22 cellular contexts compared by ENCODE assay signal in the genomic region with DNA sequence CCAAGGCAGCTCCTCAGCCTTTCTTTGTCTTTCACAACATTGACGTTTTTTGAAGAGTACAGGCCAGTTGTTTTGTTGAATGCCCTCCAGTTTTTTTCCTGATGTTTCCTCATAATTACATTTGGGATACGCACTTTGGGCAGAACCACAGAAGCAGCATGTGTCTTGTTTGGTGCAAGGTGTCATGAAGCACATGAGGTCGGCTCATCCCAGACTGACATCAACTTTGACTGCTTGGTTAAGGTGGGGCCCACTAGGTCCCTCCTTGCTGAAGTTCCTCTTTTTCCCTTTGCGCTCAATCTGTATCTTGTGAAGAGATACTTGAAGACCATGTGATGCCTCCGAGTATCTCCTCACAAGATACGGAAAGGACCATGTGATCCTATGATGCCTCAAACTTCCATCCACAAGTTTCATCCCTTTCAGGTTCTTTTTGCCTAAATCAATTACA. TPM values are rescaled to one million over a fixed set of nuclear protein-coding genes. Genes with fewer than 3 reads are reported as not detected.
DNase-seq lines count a peak whose midpoint lies in the region; ATAC-seq and TF ChIP-seq lines count a peak whose summit lies in the region.
"Had no signal": no experiment of that assay in that cellular context is flagged by ENCODE, and none has a peak within 500 bp of the region (broad histone marks: within the 10 kb centered on the region; RNA-seq: fewer than 3 reads in every experiment).

No MANE protein-coding gene starts in this region.

- TF ChIP-seq CTCF in left ventricle myocardium inferior (IDR thresholded peaks at IDR 0.05; ENCODE audit: borderline replicate concordance), result no peak
- TF ChIP-seq CTCF in right atrium auricular region (IDR thresholded peaks at IDR 0.05), result no peak

- peak; percentile 19 for ATAC-seq in esophagus mucosa
- no peak for ATAC-seq in GM18505 (IDR thresholded peaks at IDR 0.05; ENCODE audit: unreplicated experiment)
- no peak for ATAC-seq in aorta (ENCODE audit: low FRiP score)
- ATAC-seq: natural killer cell treated with Interleukin-12 subunit alpha and Interleukin-12 subunit beta and Interleukin-15 and Interleukin-18, amount 100 ng/mL, for 72 hours; stimulated activated naive CD8-positive, alpha-beta T cell treated with anti-CD3 and anti-CD28 coated beads, Interleukin-15, amount 100 ng/mL, for 72 hours had no signal

- peaks cover 42% of the 10 kb centered on the region for H3K4me1 ChIP-seq in left ventricle myocardium inferior
- peaks cover 0 to 29% of the 10 kb centered on the region in 2 donors for H3K4me1 ChIP-seq in right atrium auricular region
- H3K4me1 ChIP-seq in aorta (ENCODE audit: control insufficient read depth in 1 of 2, insufficient read depth in 2 of 2, low read length in 2 of 2), result no peaks in the 10 kb centered on the region
- H3K4me1 ChIP-seq: psoas muscle had no signal

- no peak for TF ChIP-seq POLR2A in GM18505 (IDR thresholded peaks at IDR 0.05; ENCODE audit: borderline replicate concordance, extremely low read depth, insufficient read depth, insufficient read length)

- WGBS in aorta, 2 donors, result 74 to 89% methylated on average over 6 of the region's 6 CpGs

- H3K27me3 ChIP-seq in left ventricle myocardium inferior (ENCODE audit: low read depth), result no peaks in the 10 kb centered on the region
- H3K27me3 ChIP-seq in right atrium auricular region, result no peaks in the 10 kb centered on the region
- no peaks in the 10 kb centered on the region for H3K27me3 ChIP-seq in aorta (ENCODE audit: control insufficient read depth in 1 of 2, insufficient read depth in 2 of 2, low read length in 1 of 2)
- H3K27me3 ChIP-seq: ascending aorta had no signal

- H3K4me3 ChIP-seq in left ventricle myocardium inferior (no peak overlapping the region), right atrium auricular region (no peak overlapping the region), aorta (ENCODE audit: low read length in 2 of 2) (no peak overlapping the region)
- H3K4me3 ChIP-seq: ascending aorta, lung, psoas muscle had no signal

- DNase-seq in left ventricle myocardium inferior, result no peak
- no peak for DNase-seq in right atrium auricular region (ENCODE audit: low spot score)
- DNase-seq in RPMI8226, result peak; percentile 42
- DNase-seq in NCI-H446 treated with DMSO at 0.1 percent for 48 hours (lab: John Stamatoyannopoulos, UW), result no peak
- no peak for DNase-seq in aorta
- DNase-seq in SHP77 (lab: John Stamatoyannopoulos, UW), result no peak
- DNase-seq: activated CD4-positive, CD25-positive, alpha-beta regulatory T cell; activated gamma-delta T cell treated with Interleukin-2 at 50 U/mL for 16 hours; CD4-positive, alpha-beta T cell; DMS79; foreskin melanocyte; KG1; NCI-H187; stimulated activated CD4-positive, alpha-beta T cell treated with anti-CD3 and anti-CD28 coated beads, Interleukin-15, amount 100 ng/mL, for 24 hours; stimulated activated naive CD8-positive, alpha-beta T cell treated with anti-CD3 and anti-CD28 coated beads, Interleukin-15, amount 100 ng/mL, for 72 hours had no signal

- H3K9me3 ChIP-seq in left ventricle myocardium inferior (replicated peaks), result no peaks in the 10 kb centered on the region
- no peaks in the 10 kb centered on the region for H3K9me3 ChIP-seq in right atrium auricular region
- H3K9me3 ChIP-seq in aorta (ENCODE audit: control insufficient read depth, low read length), result no peaks in the 10 kb centered on the region
- H3K9me3 ChIP-seq: ascending aorta, psoas muscle had no signal

- H3K36me3 ChIP-seq in left ventricle myocardium inferior, result no peaks in the 10 kb centered on the region
- no peaks in the 10 kb centered on the region for H3K36me3 ChIP-seq in right atrium auricular region
- no peaks in the 10 kb centered on the region for H3K36me3 ChIP-seq in aorta (ENCODE audit: control insufficient read depth in 1 of 2, insufficient read depth in 2 of 2, low read length in 1 of 2)

- intact Hi-C loops in left ventricle myocardium inferior (cut with micrococcal nuclease) (no loop called here), aorta (cut with DNase I) (no loop called here)

- H3K27ac ChIP-seq in left ventricle myocardium inferior (replicated peaks) (peak overlapping the region; percentile 57), right atrium auricular region (no peak overlapping the region), aorta (ENCODE audit: low read depth in 1 of 2, low read length in 2 of 2) (no peak overlapping the region)
- H3K27ac ChIP-seq: HL-60, psoas muscle had no signal

RNA-seq across cellular contexts. Expression of gene SNAI1, which starts 10.5 kb away (rescaled TPM):
- total RNA-seq in left ventricle myocardium inferior, result 0.69 TPM
- total RNA-seq in right atrium auricular region, result 1 to 10 TPM; 4.3 to 4.4 TPM
- 0.36 TPM for total RNA-seq in esophagus mucosa
- total RNA-seq in aorta, result 10 to 100 TPM; 10.4 to 44.7 TPM
- 1 to 10 TPM; 7.8 to 8.3 TPM for polyA plus RNA-seq in aorta

RNA-seq across cellular contexts. Expression of gene RNF114, which starts 57.1 kb away (rescaled TPM):
- total RNA-seq in left ventricle myocardium inferior (50.8 TPM), right atrium auricular region (100 to 1,000 TPM in 1 of 2 donors, 10 to 100 TPM in 1; 40.2 to 117 TPM), esophagus mucosa (36.1 TPM), aorta (10 to 100 TPM; 46.8 to 70.6 TPM)
- polyA plus RNA-seq in aorta, result 10 to 100 TPM; 32.1 to 38.4 TPM
